In the genomic region with DNA sequence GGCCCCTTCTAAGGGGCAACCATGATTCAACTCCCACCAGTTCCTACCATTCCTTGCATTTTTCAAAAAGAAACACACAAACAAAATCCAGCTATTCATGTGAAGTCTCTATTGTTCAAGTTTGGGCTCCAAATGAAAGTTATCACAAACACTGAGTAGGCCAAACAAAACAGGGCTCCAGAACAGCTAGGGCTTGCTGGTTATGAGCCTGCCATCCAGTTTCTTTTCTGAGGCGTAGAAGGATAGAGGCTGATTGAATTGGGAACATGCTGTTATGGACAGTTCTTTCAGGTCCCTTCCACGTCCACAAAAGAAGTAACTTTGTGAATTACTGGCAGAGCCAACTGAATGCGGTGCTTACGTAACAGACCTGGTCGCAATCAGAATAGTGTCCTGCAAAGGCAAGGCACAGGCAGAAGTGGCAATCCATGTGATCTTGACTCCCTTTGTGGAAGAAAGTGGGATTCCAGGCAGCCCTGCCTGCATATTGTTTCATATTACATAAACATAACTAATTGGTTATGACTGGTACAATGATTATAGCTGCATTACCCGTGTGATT, we compare ENCODE assay signal across 22 cellular contexts.
DNase-seq lines count a peak whose midpoint lies in the region; ATAC-seq and TF ChIP-seq lines count a peak whose summit lies in the region.
"Had no signal": no experiment of that assay in that cellular context is flagged by ENCODE, and none has a peak within 500 bp of the region (broad histone marks: within the 10 kb centered on the region; RNA-seq: fewer than 3 reads in every experiment).

No MANE protein-coding gene starts in this region.

- no peak overlapping the region for H3K9ac ChIP-seq in skeletal muscle tissue (ENCODE audit: low read depth in 1 of 3, low read length in 3 of 3)

- H3K9me3 ChIP-seq in heart right ventricle (no peaks in the 10 kb centered on the region), skeletal muscle tissue (ENCODE audit: control insufficient read depth in 3 of 3, low read length in 3 of 3) (no peaks in the 10 kb centered on the region)
- H3K9me3 ChIP-seq: psoas muscle had no signal

- no peaks in the 10 kb centered on the region for H3K36me3 Mint-ChIP-seq in mesothelial cell of epicardium

- H3K27me3 Mint-ChIP-seq in mesothelial cell of epicardium (ENCODE audit: low read depth): no peaks in the 10 kb centered on the region
- H3K27me3 Mint-ChIP-seq: activated naive CD4-positive, alpha-beta T cell treated with anti-CD3 and anti-CD28 coated beads, Interleukin-2, amount 50 U/mL, for 24 hours; stimulated activated memory B cell treated with anti-CD40 and anti-IgM and Interleukin-4, amounts not matched to agents 10 μg/mL and 1 μg/mL and 100 μg/mL, for 72 hours had no signal

- H3K4me3 ChIP-seq in NB4 (ENCODE audit: low read depth, low read length) (no peak overlapping the region), heart right ventricle (no peak overlapping the region), skeletal muscle tissue (ENCODE audit: low read length in 3 of 3) (no peak overlapping the region)
- H3K4me3 ChIP-seq: psoas muscle had no signal

- H3K4me1 ChIP-seq in heart right ventricle (peaks cover 0 to 44% (median 26%) of the 10 kb centered on the region in 9 donors), skeletal muscle tissue (ENCODE audit: control insufficient read depth in 3 of 3, insufficient read depth in 3 of 3, low read length in 3 of 3) (peaks cover 3 to 8% (median 8%) of the 10 kb centered on the region in 3 donors)

- no peak for TF ChIP-seq POLR2A in NB4 (IDR thresholded peaks at IDR 0.05; ENCODE audit: extremely low read depth, insufficient read length)

- no peaks in the 10 kb centered on the region for H3K9me3 Mint-ChIP-seq in mesothelial cell of epicardium
- H3K9me3 Mint-ChIP-seq: activated naive CD4-positive, alpha-beta T cell treated with anti-CD3 and anti-CD28 coated beads, Interleukin-2, amount 50 U/mL, for 24 hours; stimulated activated memory B cell treated with anti-CD40 and anti-IgM and Interleukin-4, amounts not matched to agents 10 μg/mL and 1 μg/mL and 100 μg/mL, for 72 hours had no signal

- peak overlapping the region; percentile 88 for H3K27ac Mint-ChIP-seq in mesothelial cell of epicardium
- H3K27ac Mint-ChIP-seq: activated naive CD4-positive, alpha-beta T cell treated with anti-CD3 and anti-CD28 coated beads, Interleukin-2, amount 50 U/mL, for 24 hours; stimulated activated memory B cell treated with anti-CD40 and anti-IgM and Interleukin-4, amounts not matched to agents 10 μg/mL and 1 μg/mL and 100 μg/mL, for 72 hours had no signal

- peaks cover 28% of the 10 kb centered on the region for H3K4me1 Mint-ChIP-seq in mesothelial cell of epicardium

- H3K27me3 ChIP-seq in heart right ventricle (no peaks in the 10 kb centered on the region), skeletal muscle tissue (ENCODE audit: control insufficient read depth in 3 of 3, insufficient read depth in 3 of 3, low read length in 3 of 3) (no peaks in the 10 kb centered on the region)

- H3K36me3 ChIP-seq in heart right ventricle: no peaks in the 10 kb centered on the region
- H3K36me3 ChIP-seq in skeletal muscle tissue (ENCODE audit: control insufficient read depth in 3 of 3, insufficient read depth in 3 of 3, low read length in 3 of 3): no peaks in the 10 kb centered on the region

- H3K27ac ChIP-seq in heart right ventricle (peak overlapping the region in 9 of 10 donors; percentile 1 to 71 (median 58)), skeletal muscle tissue (ENCODE audit: low read depth, low read length) (peak overlapping the region; percentile 2)
- H3K27ac ChIP-seq: C4-2B, psoas muscle had no signal

- DNase-seq in NB4 (ENCODE audit: low read depth) (peak; percentile 8), heart right ventricle (no peak), mesothelial cell of epicardium (ENCODE audit: low spot score in 2 of 2, unreplicated experiment in 2 of 2) (no peak), NOMO-1 treated with dmso at 0.1 percent for 144 hours (lab: John Stamatoyannopoulos, UW; ENCODE audit: unreplicated experiment) (no peak)
- DNase-seq: activated CD4-positive, alpha-beta T cell treated with anti-CD3 and anti-CD28 coated beads, Interleukin-2, amount 50 U/mL, for 1 hour; central memory CD4-positive, alpha-beta T cell; dermis blood vessel endothelial cell; HCEC 1CT; NCI-H1417; NCI-H2081; NCI-H345; NCI-H748 treated with DMSO at 0.1 percent for 48 hours; psoas muscle; stimulated activated CD4-positive, alpha-beta T cell treated with anti-CD3 and anti-CD28 coated beads, Interleukin-2, amount 100 ng/mL, for 48 hours; T-helper 9 cell had no signal

- intact Hi-C loops in heart right ventricle (cut with DNase I): no loop called here

- H3K4me3 Mint-ChIP-seq in mesothelial cell of epicardium: no peak overlapping the region
- H3K4me3 Mint-ChIP-seq: activated naive CD4-positive, alpha-beta T cell treated with anti-CD3 and anti-CD28 coated beads, Interleukin-2, amount 50 U/mL, for 24 hours; stimulated activated memory B cell treated with anti-CD40 and anti-IgM and Interleukin-4, amounts not matched to agents 10 μg/mL and 1 μg/mL and 100 μg/mL, for 72 hours had no signal

- ATAC-seq in heart right ventricle (peak in 6 of 8 donors; percentile 35 to 68 (median 52)), GM21717 (IDR thresholded peaks at IDR 0.05; ENCODE audit: unreplicated experiment) (no peak), HG03025 (IDR thresholded peaks at IDR 0.05; ENCODE audit: low FRiP score, unreplicated experiment) (no peak), HG03039 (IDR thresholded peaks at IDR 0.05; ENCODE audit: unreplicated experiment) (no peak)
- ATAC-seq: stimulated activated memory B cell treated with anti-CD40 and anti-IgM and Interleukin-4, amounts not matched to agents 10 μg/mL and 1 μg/mL and 100 μg/mL, for 72 hours had no signal

- WGBS in heart right ventricle, 2 donors: 79 to 89% methylated on average over 6 of the region's 6 CpGs

- no peak for TF ChIP-seq CTCF in NB4 (IDR thresholded peaks at IDR 0.05; ENCODE audit: low read depth, low read length)
- TF ChIP-seq CTCF in heart right ventricle (IDR thresholded peaks at IDR 0.05): no peak
- TF ChIP-seq CTCF in mesothelial cell of epicardium (IDR thresholded peaks at IDR 0.05; ENCODE audit: unreplicated experiment): no peak

Comparison
In these comparisons a context has a peak if more than half of its experiments do, and no peak if none do; other contexts are left out.
1. ATAC-seq: peak in heart right ventricle (6 of 8); none in GM21717 (single experiment), HG03025 (single experiment) and HG03039 (single experiment).